22 cellular contexts compared by ENCODE assay signal in the genomic region with DNA sequence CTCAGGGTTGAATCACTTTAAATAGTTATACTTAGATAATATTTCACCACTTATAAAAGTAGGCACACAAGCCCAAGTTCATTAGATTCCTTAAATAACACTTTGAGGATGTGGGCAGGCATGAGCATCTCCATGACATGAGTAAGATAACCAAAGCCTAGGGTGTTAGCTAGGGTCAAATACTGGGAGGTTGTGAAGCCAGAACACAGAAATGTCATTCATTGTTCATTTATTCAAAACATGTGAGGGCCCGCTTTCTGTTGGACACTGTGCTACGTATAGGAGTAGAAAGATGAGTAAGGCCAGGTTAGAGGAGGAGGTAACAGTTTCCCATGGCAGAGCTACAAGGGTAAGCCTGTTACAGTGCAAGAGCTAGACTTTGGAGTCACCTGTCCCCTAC.
A peak's percentile ranks its signal among the peaks of the same experiment; 100 is the strongest.
DNase-seq lines count a peak whose midpoint lies in the region; ATAC-seq and TF ChIP-seq lines count a peak whose summit lies in the region.
"Had no signal": no experiment of that assay in that cellular context is flagged by ENCODE, and none has a peak within 500 bp of the region (broad histone marks: within the 10 kb centered on the region; RNA-seq: fewer than 3 reads in every experiment).

No MANE protein-coding gene starts in this region.

- no peaks in the 10 kb centered on the region for H3K27me3 Mint-ChIP-seq in MCF 10A (ENCODE audit: insufficient read depth, unreplicated experiment)

- POLR2A ChIA-PET in MCF 10A (lab: Yijun Ruan, JAX): interaction anchor here (0.6 to 2.2 kb wide), 2 partner anchors 9 to 24 kb away, joined by 3 to 6 read pairs; no protein-coding TSS in a partner anchor

- CTCF ChIA-PET in mammary epithelial cell (lab: Charles Lee; ENCODE audit: low non-redundant PET) (no interaction called here), MCF 10A (lab: Yijun Ruan, JAX) (interaction anchor here (0.7 to 1.2 kb wide), 3 partner anchors 9 to 68 kb away, joined by 3 to 4 read pairs (median 4); no protein-coding TSS in a partner anchor)

- H3K4me3 ChIP-seq in mammary epithelial cell (replicated peaks in 1 of 3; ENCODE audit: insufficient read depth in 1 of 3, low read depth in 2 of 3, low read length in 3 of 3): no peak overlapping the region
- H3K4me3 ChIP-seq: HAP-1, Peyer's patch, SK-N-MC had no signal

- no peak overlapping the region for H2AFZ ChIP-seq in mammary epithelial cell (ENCODE audit: low read depth, low read length)

- DNase-seq in mammary epithelial cell (peak; percentile 95), MCF 10A (ENCODE audit: unreplicated experiment) (no peak), M059J (ENCODE audit: low read depth) (peak; percentile 50), foreskin melanocyte (peak; percentile 18), mucosa of gallbladder (ENCODE audit: low spot score) (no peak), caudate nucleus (lab: John Stamatoyannopoulos, UW) (no peak), dedifferentiated amniotic fluid mesenchymal stem cell (ENCODE audit: extremely low spot score) (no peak)
- DNase-seq: BE2C; CD8-positive, alpha-beta T cell; DMS79; GF-D8; NCI-H1436 treated with DMSO at 0.1 percent for 48 hours; NCI-H2081; NCI-H510A; NCI-H774; Peyer's patch; Right ventricle myocardium superior had no signal

- no peak overlapping the region for H3K4me3 Mint-ChIP-seq in MCF 10A (ENCODE audit: unreplicated experiment)
- H3K4me3 Mint-ChIP-seq: CD8-positive, alpha-beta T cell had no signal

- no peak for ATAC-seq in HG03469 (IDR thresholded peaks at IDR 0.05; ENCODE audit: unreplicated experiment)
- ATAC-seq: CD8-positive, alpha-beta T cell had no signal

- intact Hi-C loops in mammary epithelial cell (cut with micrococcal nuclease): loop anchor here (5.0 kb wide), 1 partner anchor 43 kb away; no protein-coding TSS in a partner anchor
- intact Hi-C loops in MCF 10A (cut with micrococcal nuclease): no loop called here

- no peaks in the 10 kb centered on the region for H3K79me2 ChIP-seq in mammary epithelial cell (ENCODE audit: insufficient read depth, low read length)

- no peaks in the 10 kb centered on the region for H3K36me3 Mint-ChIP-seq in MCF 10A (ENCODE audit: insufficient read depth, unreplicated experiment)
- H3K36me3 Mint-ChIP-seq: CD8-positive, alpha-beta T cell had no signal

- no peak overlapping the region for H3K27ac Mint-ChIP-seq in MCF 10A (ENCODE audit: low read depth, unreplicated experiment)
- H3K27ac Mint-ChIP-seq: CD8-positive, alpha-beta T cell had no signal

- no peaks in the 10 kb centered on the region for H3K9me3 Mint-ChIP-seq in MCF 10A (ENCODE audit: unreplicated experiment)
- H3K9me3 Mint-ChIP-seq: CD8-positive, alpha-beta T cell had no signal

- in situ Hi-C loops in mammary epithelial cell (cut with MboI; ENCODE audit: low sequenced_read_pairs in 2 of 2): no loop called here

- BruUV-seq in mammary epithelial cell (replicated peaks; lab: Mats Ljungman, UMichigan): no TSS peak
- BruUV-seq in MCF 10A (replicated peaks; lab: Mats Ljungman, UMichigan): no TSS peak

- H4K20me1 ChIP-seq in mammary epithelial cell (ENCODE audit: insufficient read depth, low read length): no peaks in the 10 kb centered on the region

- no peaks in the 10 kb centered on the region for H3K36me3 ChIP-seq in mammary epithelial cell (ENCODE audit: insufficient read depth, low read length)
- H3K36me3 ChIP-seq: BE2C, HAP-1, Peyer's patch had no signal

- peak overlapping the region; percentile 75 for H3K27ac ChIP-seq in mammary epithelial cell (ENCODE audit: insufficient read depth, low read depth, low read length)
- no peak overlapping the region for H3K27ac ChIP-seq in caudate nucleus (ENCODE audit: low read depth, low read length)
- H3K27ac ChIP-seq: 22Rv1, HL-60, SK-N-MC had no signal

- H3K4me1 Mint-ChIP-seq in MCF 10A (ENCODE audit: insufficient read depth, unreplicated experiment): no peaks in the 10 kb centered on the region

- no peaks in the 10 kb centered on the region for H3K27me3 ChIP-seq in mammary epithelial cell (ENCODE audit: insufficient read depth, low read length)
- H3K27me3 ChIP-seq: BE2C, Peyer's patch had no signal

- H3K9ac ChIP-seq in mammary epithelial cell (ENCODE audit: insufficient read depth, low read length): no peak overlapping the region

- H3K9me3 ChIP-seq in mammary epithelial cell (replicated peaks; ENCODE audit: insufficient read depth, low read length): no peaks in the 10 kb centered on the region
- H3K9me3 ChIP-seq: BE2C, HAP-1, Peyer's patch had no signal

- dilution Hi-C loops in mammary epithelial cell (cut with HindIII; ENCODE audit: low sequenced_read_pairs): no loop called here

- TF ChIP-seq CTCF in mammary epithelial cell (conservative IDR thresholded peaks at IDR 0.05 in 1 of 2, IDR thresholded peaks at IDR 0.05 in 1 of 2; ENCODE audit: extremely low read depth in 1 of 2, insufficient read depth in 1 of 2, low read depth in 1 of 2, low read length in 2 of 2) (no peak), MCF 10A (IDR thresholded peaks at IDR 0.05; ENCODE audit: unreplicated experiment) (no peak)

- H3K4me1 ChIP-seq in mammary epithelial cell (ENCODE audit: insufficient read depth, low read length): peaks cover 45% of the 10 kb centered on the region
- H3K4me1 ChIP-seq: BE2C, HAP-1 had no signal

- 9% methylated on average over 2 of the region's 2 CpGs for WGBS in mammary epithelial cell (ENCODE audit: low coverage, missing lambda C conversion rate)

- no peak overlapping the region for H3K4me2 ChIP-seq in mammary epithelial cell (ENCODE audit: insufficient read depth, low read depth, low read length)

Comparison
In these comparisons a context has a peak if more than half of its experiments do, and no peak if none do; other contexts are left out.
1. DNase-seq: peak in mammary epithelial cell (single experiment), M059J (single experiment) and foreskin melanocyte (single experiment); none in MCF 10A (single experiment), mucosa of gallbladder (single experiment), caudate nucleus (0 of 61) and dedifferentiated amniotic fluid mesenchymal stem cell (single experiment).